24 cellular contexts compared by ENCODE assay signal in genomic region chr5:124954784-124955183, GRCh38.
"Had no signal": no experiment of that assay in that cellular context is flagged by ENCODE, and none has a peak within 500 bp of the region (broad histone marks: within the 10 kb centered on the region; RNA-seq: fewer than 3 reads in every experiment).

No MANE protein-coding gene starts in this region.

- ATAC-seq: esophagus mucosa; gastrocnemius medialis; left lobe of liver; naive thymus-derived CD8-positive, alpha-beta T cell; right cardiac atrium; stimulated activated naive CD8-positive, alpha-beta T cell treated with anti-CD3 and anti-CD28 coated beads, Interleukin-15, amount 100 ng/mL, for 72 hours; upper lobe of right lung had no signal

- H3K27me3 Mint-ChIP-seq: naive thymus-derived CD8-positive, alpha-beta T cell; stimulated activated naive CD8-positive, alpha-beta T cell treated with anti-CD3 and anti-CD28 coated beads, Interleukin-15, amount 100 ng/mL, for 72 hours had no signal

- H3K27ac ChIP-seq: colonic mucosa, epithelial cell of prostate, gastrocnemius medialis, prostate gland, skin epidermis, spleen, suprapubic skin, transverse colon, upper lobe of right lung, uterus had no signal

- H3K4me1 Mint-ChIP-seq: endodermal cell; stimulated activated naive CD8-positive, alpha-beta T cell treated with anti-CD3 and anti-CD28 coated beads, Interleukin-15, amount 100 ng/mL, for 72 hours had no signal

- H3K36me3 Mint-ChIP-seq: naive thymus-derived CD8-positive, alpha-beta T cell had no signal

- H3K4me3 Mint-ChIP-seq: dendritic cell treated with granulocyte-macrophage colony-stimulating factor and Interleukin-4, amounts not matched to agents 40 ng/mL and 50 ng/mL, for 4 days; endodermal cell; naive thymus-derived CD8-positive, alpha-beta T cell; nephron progenitor cell; stimulated activated naive CD8-positive, alpha-beta T cell treated with anti-CD3 and anti-CD28 coated beads, Interleukin-15, amount 100 ng/mL, for 72 hours had no signal

- DNase-seq: colonic mucosa; effector CD8-positive, alpha-beta T cell; endodermal cell; foreskin fibroblast; gastrocnemius medialis; head of caudate nucleus; naive thymus-derived CD8-positive, alpha-beta T cell; nephron progenitor cell; nucleus accumbens; right cardiac atrium; spleen; stimulated activated CD4-positive, alpha-beta T cell treated with anti-CD3 and anti-CD28 coated beads, Interleukin-2, amount 100 ng/mL, for 48 hours; stimulated activated naive CD4-positive, alpha-beta T cell; stimulated activated naive CD8-positive, alpha-beta T cell treated with anti-CD3 and anti-CD28 coated beads, Interleukin-15, amount 100 ng/mL, for 72 hours; transverse colon; upper lobe of right lung; uterus had no signal

- H3K27ac Mint-ChIP-seq: dendritic cell treated with granulocyte-macrophage colony-stimulating factor and Interleukin-4, amounts not matched to agents 40 ng/mL and 50 ng/mL, for 4 days; endodermal cell; naive thymus-derived CD8-positive, alpha-beta T cell; nephron progenitor cell; stimulated activated naive CD8-positive, alpha-beta T cell treated with anti-CD3 and anti-CD28 coated beads, Interleukin-15, amount 100 ng/mL, for 72 hours had no signal

- H3K9me3 Mint-ChIP-seq: dendritic cell treated with granulocyte-macrophage colony-stimulating factor and Interleukin-4, amounts not matched to agents 40 ng/mL and 50 ng/mL, for 4 days; endodermal cell; stimulated activated naive CD8-positive, alpha-beta T cell treated with anti-CD3 and anti-CD28 coated beads, Interleukin-15, amount 100 ng/mL, for 72 hours had no signal
